In genomic region chr12:111781085-111781658, GRCh38 we compare ENCODE assay signal across 17 cellular contexts.
"Had no signal": no experiment of that assay in that cellular context is flagged by ENCODE, and none has a peak within 500 bp of the region (broad histone marks: within the 10 kb centered on the region; RNA-seq: fewer than 3 reads in every experiment).

No MANE protein-coding gene starts in this region.

- H3K27me3 ChIP-seq: cardiac muscle cell, dorsolateral prefrontal cortex, gastrocnemius medialis, heart left ventricle, suprapubic skin had no signal

- H3K27ac ChIP-seq: cardiac muscle cell, dorsolateral prefrontal cortex, gastrocnemius medialis, heart left ventricle, suprapubic skin had no signal

- DNase-seq: activated CD4-positive, alpha-beta memory T cell treated with anti-CD3 and anti-CD28 coated beads, Interleukin-2, amount 10 ng/mL, durations not matched to agents 7 days and 5 days; activated CD4-positive, alpha-beta T cell treated with anti-CD3 and anti-CD28 coated beads for 48 hours; activated CD4-positive, CD25-positive, alpha-beta regulatory T cell; activated CD8-positive, alpha-beta memory T cell treated with anti-CD3 and anti-CD28 coated beads, Interleukin-2, amount 10 ng/mL, durations not matched to agents 7 days and 5 days; amniotic stem cell; dorsolateral prefrontal cortex; erythroblast; gastrocnemius medialis; heart left ventricle; kidney glomerular epithelial cell; midbrain; occipital lobe; T-helper 1 cell; T1000 had no signal

- H3K9me3 ChIP-seq: gastrocnemius medialis, suprapubic skin had no signal

- H3K4me3 ChIP-seq: cardiac muscle cell, dorsolateral prefrontal cortex, gastrocnemius medialis, heart left ventricle, lung, suprapubic skin had no signal

- ATAC-seq: activated CD8-positive, alpha-beta memory T cell treated with anti-CD3 and anti-CD28 coated beads, Interleukin-2, amount 10 ng/mL, durations not matched to agents 7 days and 5 days; gastrocnemius medialis; heart left ventricle had no signal
